Comparison of ENCODE assay signal across 9 cellular contexts in genomic region chr1:153422450-153423068, GRCh38. TPM values are rescaled to one million over a fixed set of nuclear protein-coding genes. Genes with fewer than 3 reads are reported as not detected.
DNase-seq lines count a peak whose midpoint lies in the region; ATAC-seq and TF ChIP-seq lines count a peak whose summit lies in the region.
"Had no signal": no experiment of that assay in that cellular context is flagged by ENCODE, and none has a peak within 500 bp of the region (broad histone marks: within the 10 kb centered on the region; RNA-seq: fewer than 3 reads in every experiment).

No MANE protein-coding gene starts in this region.

- peaks cover 50% of the 10 kb centered on the region for H3K27me3 Mint-ChIP-seq in activated T-cell treated with anti-CD3 and anti-CD28 coated beads, Interleukin-2, amount 50 U/mL, for 4 hours (ENCODE audit: low read depth)

- in situ Hi-C loops in GM13977 (cut with MboI; ENCODE audit: low pct_unique_long_range_greater_than_20kb, low sequenced_read_pairs, unreplicated experiment), result no loop called here
- in situ Hi-C loops in Panc1 (cut with HindIII; ENCODE audit: low pct_unique_long_range_greater_than_20kb, low sequenced_read_pairs), result no loop called here

- H3K4me1 ChIP-seq in Panc1 (ENCODE audit: control insufficient read depth, insufficient read depth, low read length), result no peaks in the 10 kb centered on the region
- H3K4me1 ChIP-seq in psoas muscle, result no peaks in the 10 kb centered on the region
- no peaks in the 10 kb centered on the region for H3K4me1 ChIP-seq in suprapubic skin
- H3K4me1 ChIP-seq: tibial artery had no signal

- DNase-seq in GM13977 (ENCODE audit: low spot score) (peak; percentile 66), Panc1 (ENCODE audit: low read depth, low spot score) (no peak), germinal center (ENCODE audit: low spot score) (peak; percentile 55), psoas muscle (peak; percentile 50 to 75), suprapubic skin (ENCODE audit: low spot score in 2 of 2) (no peak), NCI-H2081 (lab: John Stamatoyannopoulos, UW) (no peak)
- DNase-seq in activated T-cell treated with anti-CD3 and anti-CD28 coated beads, Interleukin-2, amount 50 U/mL, for 4 hours, result peak; percentile 58

- H3K27me3 ChIP-seq in Panc1 (ENCODE audit: control insufficient read depth, insufficient read depth, low read length) (peaks cover 10% of the 10 kb centered on the region), psoas muscle (ENCODE audit: insufficient read depth in 3 of 3, low read length in 2 of 3) (peaks cover 0 to 13% (median 6%) of the 10 kb centered on the region in 3 donors), suprapubic skin (peaks cover 11% of the 10 kb centered on the region)

- no TSS peak for BruUV-seq in Panc1 (replicated peaks; lab: Mats Ljungman, UMichigan)

- WGBS in psoas muscle, 3 donors, result 5 to 7% (median 7%) methylated on average over 6 of the region's 6 CpGs
- WGBS in suprapubic skin, result 8% methylated on average over 6 of the region's 6 CpGs

- no peak for TF ChIP-seq CTCF in GM13977 (IDR thresholded peaks at IDR 0.05; ENCODE audit: extremely low read depth, insufficient read depth, missing control alignments)
- TF ChIP-seq CTCF in Panc1 (IDR thresholded peaks at IDR 0.05), result no peak
- TF ChIP-seq CTCF in psoas muscle (IDR thresholded peaks at IDR 0.05), result no peak
- TF ChIP-seq CTCF in suprapubic skin (IDR thresholded peaks at IDR 0.05), result no peak

- H3K9me3 ChIP-seq in Panc1 (ENCODE audit: control insufficient read depth, insufficient read depth, low read depth, low read length) (no peaks in the 10 kb centered on the region), psoas muscle (no peaks in the 10 kb centered on the region), suprapubic skin (no peaks in the 10 kb centered on the region)
- H3K9me3 ChIP-seq: tibial artery had no signal

- no peak overlapping the region for H3K27ac ChIP-seq in Panc1 (ENCODE audit: low read length)
- H3K27ac ChIP-seq in psoas muscle, result no peak overlapping the region
- no peak overlapping the region for H3K27ac ChIP-seq in suprapubic skin
- H3K27ac ChIP-seq: tibial artery had no signal

- no peak overlapping the region for H3K4me3 Mint-ChIP-seq in activated T-cell treated with anti-CD3 and anti-CD28 coated beads, Interleukin-2, amount 50 U/mL, for 4 hours

- no peak for TF ChIP-seq EP300 in suprapubic skin (IDR thresholded peaks at IDR 0.05)

- POLR2A ChIA-PET in Panc1 (lab: Charles Lee), result no interaction called here

- TF ChIP-seq POLR2A in suprapubic skin (IDR thresholded peaks at IDR 0.05), result no peak

- intact Hi-C loops in Panc1 (cut with micrococcal nuclease; ENCODE audit: unreplicated experiment), result no loop called here
- intact Hi-C loops in psoas muscle (cut with DNase I), result no loop called here

- no peaks in the 10 kb centered on the region for H3K36me3 Mint-ChIP-seq in activated T-cell treated with anti-CD3 and anti-CD28 coated beads, Interleukin-2, amount 50 U/mL, for 4 hours (ENCODE audit: insufficient read depth)

- peak; percentile 68; the same call in 1 of the 2 replicates for ATAC-seq in Panc1
- no peak for ATAC-seq in activated T-cell treated with anti-CD3 and anti-CD28 coated beads, Interleukin-2, amount 50 U/mL, for 4 hours
- ATAC-seq in psoas muscle, result peak in 2 of 4 donors; percentile 53 to 57
- no peak for ATAC-seq in HG02840 (IDR thresholded peaks at IDR 0.05; ENCODE audit: low FRiP score, unreplicated experiment)

- no peaks in the 10 kb centered on the region for H3K9me3 Mint-ChIP-seq in activated T-cell treated with anti-CD3 and anti-CD28 coated beads, Interleukin-2, amount 50 U/mL, for 4 hours

- H3K36me3 ChIP-seq in Panc1 (ENCODE audit: control insufficient read depth, insufficient read depth, low read length) (no peaks in the 10 kb centered on the region), psoas muscle (ENCODE audit: insufficient read depth in 1 of 2, low read depth in 1 of 2) (no peaks in the 10 kb centered on the region), suprapubic skin (no peaks in the 10 kb centered on the region)
- H3K36me3 ChIP-seq: tibial artery had no signal

- CTCF ChIA-PET in Panc1 (lab: Charles Lee), result interaction anchor here (0.6 kb wide), 1 partner anchor 361 kb away, joined by 3 read pairs; no protein-coding TSS in a partner anchor

- H3K4me1 Mint-ChIP-seq in activated T-cell treated with anti-CD3 and anti-CD28 coated beads, Interleukin-2, amount 50 U/mL, for 4 hours (ENCODE audit: low read depth), result no peaks in the 10 kb centered on the region

- H3K4me3 ChIP-seq in Panc1 (ENCODE audit: low read depth in 2 of 2, low read length in 2 of 2), result no peak overlapping the region
- no peak overlapping the region for H3K4me3 ChIP-seq in psoas muscle
- H3K4me3 ChIP-seq in suprapubic skin, result no peak overlapping the region
- H3K4me3 ChIP-seq: tibial artery had no signal

RNA-seq across cellular contexts. Expression of gene S100A7A, which starts 6.2 kb away (rescaled TPM):
- total RNA-seq in Panc1 (2021; ENCODE audit: unreplicated experiment), result not detected
- not detected for polyA plus RNA-seq in Panc1 (2012; ENCODE audit: insufficient read length)
- total RNA-seq in activated T-cell treated with anti-CD3 and anti-CD28 coated beads, Interleukin-2, amount 50 U/mL, for 4 hours, result not detected
- not detected for total RNA-seq in psoas muscle
- not detected for polyA plus RNA-seq in psoas muscle
- under 1 TPM in 1 of 4 donors, not detected in 3; 0.10 TPM for total RNA-seq in suprapubic skin

RNA-seq across cellular contexts. Expression of gene S100A8, which starts 31.7 kb away (rescaled TPM):
- total RNA-seq in Panc1 (2021; ENCODE audit: unreplicated experiment), result not detected
- not detected for polyA plus RNA-seq in Panc1 (2012; ENCODE audit: insufficient read length)
- total RNA-seq in activated T-cell treated with anti-CD3 and anti-CD28 coated beads, Interleukin-2, amount 50 U/mL, for 4 hours, result not detected
- 10 to 100 TPM; 26.0 to 57.0 (median 33.5) TPM for total RNA-seq in psoas muscle
- polyA plus RNA-seq in psoas muscle, result 10 to 100 TPM; 16.8 to 30.6 (median 25.2) TPM
- 10 to 100 TPM in 3 of 4 donors, 1 to 10 TPM in 1; 5.7 to 38.4 (median 19.5) TPM for total RNA-seq in suprapubic skin

RNA-seq across cellular contexts. Expression of gene S100A7, which starts 37.9 kb away (rescaled TPM):
- total RNA-seq in Panc1 (2021; ENCODE audit: unreplicated experiment), result not detected
- polyA plus RNA-seq in Panc1 (2012; ENCODE audit: insufficient read length), result not detected
- total RNA-seq in activated T-cell treated with anti-CD3 and anti-CD28 coated beads, Interleukin-2, amount 50 U/mL, for 4 hours, result not detected
- total RNA-seq in psoas muscle, result under 1 TPM in 1 of 4 donors, not detected in 3; 0.60 TPM
- polyA plus RNA-seq in psoas muscle, result not detected
- 100 to 1,000 TPM in 1 of 4 donors, 10 to 100 TPM in 2, 1 to 10 TPM in 1; 5.1 to 107 (median 20.2) TPM for total RNA-seq in suprapubic skin

RNA-seq across cellular contexts. Expression of gene S100A12, which starts 47.1 kb away (rescaled TPM):
- total RNA-seq in Panc1 (2021; ENCODE audit: unreplicated experiment), result not detected
- not detected for polyA plus RNA-seq in Panc1 (2012; ENCODE audit: insufficient read length)
- not detected for total RNA-seq in activated T-cell treated with anti-CD3 and anti-CD28 coated beads, Interleukin-2, amount 50 U/mL, for 4 hours
- 1 to 10 TPM; 1.2 to 2.8 (median 1.8) TPM for total RNA-seq in psoas muscle
- 1 to 10 TPM in 2 of 3 donors, under 1 TPM in 1; 0.40 to 3.5 (median 1.0) TPM for polyA plus RNA-seq in psoas muscle
- total RNA-seq in suprapubic skin, result not detected

Comparison
In these comparisons a context has a peak if more than half of its experiments do, and no peak if none do; other contexts are left out.
1. DNase-seq: peak in GM13977 (single experiment), activated T-cell treated with anti-CD3 and anti-CD28 coated beads, Interleukin-2, amount 50 U/mL, for 4 hours (single experiment), germinal center (single experiment) and psoas muscle (2 of 2); none in Panc1 (single experiment), suprapubic skin (0 of 2) and NCI-H2081 (0 of 2).